ENCODE assay signal across 1 cellular context in the genomic region with DNA sequence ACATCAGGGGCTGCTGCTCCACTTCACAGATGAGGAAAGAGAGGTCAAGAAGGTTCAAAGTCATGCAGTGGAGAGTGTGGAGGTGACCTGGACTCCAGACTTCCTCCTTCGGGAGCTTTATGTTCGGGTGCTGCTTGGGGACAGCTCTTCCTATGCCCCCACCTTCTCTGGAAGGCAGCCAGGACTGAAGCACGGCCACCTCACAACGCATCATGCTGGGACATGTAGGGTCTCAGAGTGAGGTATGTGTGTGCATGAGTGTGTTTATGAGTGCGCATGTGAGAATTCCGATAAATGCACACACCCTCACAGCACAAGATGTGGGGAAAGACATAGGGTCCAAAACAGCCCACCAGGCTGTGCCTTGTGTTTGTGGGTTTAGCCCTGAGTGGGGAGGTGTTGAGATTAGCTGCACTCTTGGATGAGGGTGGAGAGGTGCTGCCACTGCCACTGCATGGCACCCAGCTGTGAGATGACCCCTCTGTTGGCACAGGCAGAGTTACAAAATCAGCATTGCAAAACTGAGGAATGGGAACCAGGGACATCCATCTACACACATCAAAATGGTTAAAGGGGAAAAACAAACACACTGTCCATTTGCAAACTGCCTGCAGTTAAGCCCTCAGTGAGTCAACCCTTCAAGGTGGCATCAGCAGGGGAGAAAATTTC.
TF ChIP-seq lines count a peak whose summit lies in the region.

No MANE protein-coding gene starts in this region.

TF ChIP-seq in HepG2, 621 proteins besides CTCF, POLR2A, EP300 and RAD21 (continued from another document and continues in another):
- TF ChIP-seq, protein P1, sequence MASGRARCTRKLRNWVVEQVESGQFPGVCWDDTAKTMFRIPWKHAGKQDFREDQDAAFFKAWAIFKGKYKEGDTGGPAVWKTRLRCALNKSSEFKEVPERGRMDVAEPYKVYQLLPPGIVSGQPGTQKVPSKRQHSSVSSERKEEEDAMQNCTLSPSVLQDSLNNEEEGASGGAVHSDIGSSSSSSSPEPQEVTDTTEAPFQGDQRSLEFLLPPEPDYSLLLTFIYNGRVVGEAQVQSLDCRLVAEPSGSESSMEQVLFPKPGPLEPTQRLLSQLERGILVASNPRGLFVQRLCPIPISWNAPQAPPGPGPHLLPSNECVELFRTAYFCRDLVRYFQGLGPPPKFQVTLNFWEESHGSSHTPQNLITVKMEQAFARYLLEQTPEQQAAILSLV (CRISPR knock-in tag; IDR thresholded peaks at IDR 0.05; ENCODE audit: borderline replicate concordance): no peak
- no peak for TF ChIP-seq ATF7-NPFF (CRISPR knock-in tag; IDR thresholded peaks at IDR 0.05; ENCODE audit: low read depth)
- TF ChIP-seq MXI1 (IDR thresholded peaks at IDR 0.05; ENCODE audit: borderline replicate concordance, low read depth, low read length): no peak
- peak; percentile 15; the same call in 1 of the 2 replicates for TF ChIP-seq RXRA (CRISPR knock-in tag; IDR thresholded peaks at IDR 0.05)
- TF ChIP-seq, protein P2, sequence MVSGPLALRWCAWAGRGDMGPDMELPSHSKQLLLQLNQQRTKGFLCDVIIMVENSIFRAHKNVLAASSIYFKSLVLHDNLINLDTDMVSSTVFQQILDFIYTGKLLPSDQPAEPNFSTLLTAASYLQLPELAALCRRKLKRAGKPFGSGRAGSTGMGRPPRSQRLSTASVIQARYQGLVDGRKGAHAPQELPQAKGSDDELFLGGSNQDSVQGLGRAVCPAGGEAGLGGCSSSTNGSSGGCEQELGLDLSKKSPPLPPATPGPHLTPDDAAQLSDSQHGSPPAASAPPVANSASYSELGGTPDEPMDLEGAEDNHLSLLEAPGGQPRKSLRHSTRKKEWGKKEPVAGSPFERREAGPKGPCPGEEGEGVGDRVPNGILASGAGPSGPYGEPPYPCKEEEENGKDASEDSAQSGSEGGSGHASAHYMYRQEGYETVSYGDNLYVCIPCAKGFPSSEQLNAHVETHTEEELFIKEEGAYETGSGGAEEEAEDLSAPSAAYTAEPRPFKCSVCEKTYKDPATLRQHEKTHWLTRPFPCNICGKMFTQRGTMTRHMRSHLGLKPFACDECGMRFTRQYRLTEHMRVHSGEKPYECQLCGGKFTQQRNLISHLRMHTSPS (CRISPR knock-in tag; IDR thresholded peaks at IDR 0.05; ENCODE audit: low read depth): peak; percentile 92
- TF ChIP-seq, protein P3, sequence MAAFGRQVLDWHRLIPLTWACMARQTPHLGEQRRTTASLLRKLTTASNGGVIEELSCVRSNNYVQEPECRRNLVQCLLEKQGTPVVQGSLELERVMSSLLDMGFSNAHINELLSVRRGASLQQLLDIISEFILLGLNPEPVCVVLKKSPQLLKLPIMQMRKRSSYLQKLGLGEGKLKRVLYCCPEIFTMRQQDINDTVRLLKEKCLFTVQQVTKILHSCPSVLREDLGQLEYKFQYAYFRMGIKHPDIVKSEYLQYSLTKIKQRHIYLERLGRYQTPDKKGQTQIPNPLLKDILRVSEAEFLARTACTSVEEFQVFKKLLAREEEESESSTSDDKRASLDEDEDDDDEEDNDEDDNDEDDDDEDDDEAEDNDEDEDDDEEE (CRISPR knock-in tag; IDR thresholded peaks at IDR 0.05): 0 out of 2 replicates have a peak, but pooled peaks have one; percentile 24
- no peak for TF ChIP-seq ZSCAN30 (CRISPR knock-in tag; IDR thresholded peaks at IDR 0.05)
- no peak for TF ChIP-seq NR2F2 (IDR thresholded peaks at IDR 0.05; ENCODE audit: borderline replicate concordance, low read depth)
- TF ChIP-seq, protein P4, sequence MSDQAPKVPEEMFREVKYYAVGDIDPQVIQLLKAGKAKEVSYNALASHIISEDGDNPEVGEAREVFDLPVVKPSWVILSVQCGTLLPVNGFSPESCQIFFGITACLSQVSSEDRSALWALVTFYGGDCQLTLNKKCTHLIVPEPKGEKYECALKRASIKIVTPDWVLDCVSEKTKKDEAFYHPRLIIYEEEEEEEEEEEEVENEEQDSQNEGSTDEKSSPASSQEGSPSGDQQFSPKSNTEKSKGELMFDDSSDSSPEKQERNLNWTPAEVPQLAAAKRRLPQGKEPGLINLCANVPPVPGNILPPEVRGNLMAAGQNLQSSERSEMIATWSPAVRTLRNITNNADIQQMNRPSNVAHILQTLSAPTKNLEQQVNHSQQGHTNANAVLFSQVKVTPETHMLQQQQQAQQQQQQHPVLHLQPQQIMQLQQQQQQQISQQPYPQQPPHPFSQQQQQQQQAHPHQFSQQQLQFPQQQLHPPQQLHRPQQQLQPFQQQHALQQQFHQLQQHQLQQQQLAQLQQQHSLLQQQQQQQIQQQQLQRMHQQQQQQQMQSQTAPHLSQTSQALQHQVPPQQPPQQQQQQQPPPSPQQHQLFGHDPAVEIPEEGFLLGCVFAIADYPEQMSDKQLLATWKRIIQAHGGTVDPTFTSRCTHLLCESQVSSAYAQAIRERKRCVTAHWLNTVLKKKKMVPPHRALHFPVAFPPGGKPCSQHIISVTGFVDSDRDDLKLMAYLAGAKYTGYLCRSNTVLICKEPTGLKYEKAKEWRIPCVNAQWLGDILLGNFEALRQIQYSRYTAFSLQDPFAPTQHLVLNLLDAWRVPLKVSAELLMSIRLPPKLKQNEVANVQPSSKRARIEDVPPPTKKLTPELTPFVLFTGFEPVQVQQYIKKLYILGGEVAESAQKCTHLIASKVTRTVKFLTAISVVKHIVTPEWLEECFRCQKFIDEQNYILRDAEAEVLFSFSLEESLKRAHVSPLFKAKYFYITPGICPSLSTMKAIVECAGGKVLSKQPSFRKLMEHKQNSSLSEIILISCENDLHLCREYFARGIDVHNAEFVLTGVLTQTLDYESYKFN (CRISPR knock-in tag; conservative IDR thresholded peaks at IDR 0.05): 0 out of 2 replicates have a peak, but pooled peaks have one; percentile 19
- TF ChIP-seq HDAC1 (CRISPR knock-in tag; IDR thresholded peaks at IDR 0.05): 0 out of 2 replicates have a peak, but pooled peaks have one; percentile 28
- TF ChIP-seq ZNF614 (CRISPR knock-in tag; IDR thresholded peaks at IDR 0.05; ENCODE audit: borderline replicate concordance): peak; percentile 33; the same call in 1 of the 2 replicates
- no peak for TF ChIP-seq NBN (conservative IDR thresholded peaks at IDR 0.05)
- TF ChIP-seq ZNF546 (CRISPR knock-in tag; conservative IDR thresholded peaks at IDR 0.05): no peak
- TF ChIP-seq ZNF263 (CRISPR knock-in tag; IDR thresholded peaks at IDR 0.05): no peak
- TF ChIP-seq, protein P5, sequence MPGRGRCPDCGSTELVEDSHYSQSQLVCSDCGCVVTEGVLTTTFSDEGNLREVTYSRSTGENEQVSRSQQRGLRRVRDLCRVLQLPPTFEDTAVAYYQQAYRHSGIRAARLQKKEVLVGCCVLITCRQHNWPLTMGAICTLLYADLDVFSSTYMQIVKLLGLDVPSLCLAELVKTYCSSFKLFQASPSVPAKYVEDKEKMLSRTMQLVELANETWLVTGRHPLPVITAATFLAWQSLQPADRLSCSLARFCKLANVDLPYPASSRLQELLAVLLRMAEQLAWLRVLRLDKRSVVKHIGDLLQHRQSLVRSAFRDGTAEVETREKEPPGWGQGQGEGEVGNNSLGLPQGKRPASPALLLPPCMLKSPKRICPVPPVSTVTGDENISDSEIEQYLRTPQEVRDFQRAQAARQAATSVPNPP (CRISPR knock-in tag; IDR thresholded peaks at IDR 0.05): no peak
- TF ChIP-seq, protein P6, sequence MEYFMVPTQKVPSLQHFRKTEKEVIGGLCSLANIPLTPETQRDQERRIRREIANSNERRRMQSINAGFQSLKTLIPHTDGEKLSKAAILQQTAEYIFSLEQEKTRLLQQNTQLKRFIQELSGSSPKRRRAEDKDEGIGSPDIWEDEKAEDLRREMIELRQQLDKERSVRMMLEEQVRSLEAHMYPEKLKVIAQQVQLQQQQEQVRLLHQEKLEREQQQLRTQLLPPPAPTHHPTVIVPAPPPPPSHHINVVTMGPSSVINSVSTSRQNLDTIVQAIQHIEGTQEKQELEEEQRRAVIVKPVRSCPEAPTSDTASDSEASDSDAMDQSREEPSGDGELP (IDR thresholded peaks at IDR 0.05; ENCODE audit: borderline replicate concordance, low read depth): no peak; the same call in 1 of the 2 replicates
- TF ChIP-seq FOXK1 (CRISPR knock-in tag; IDR thresholded peaks at IDR 0.05; ENCODE audit: borderline replicate concordance, low read depth): no peak
- no peak for TF ChIP-seq ZNF564 (CRISPR knock-in tag; IDR thresholded peaks at IDR 0.05)
- no peak for TF ChIP-seq ZFP36L2 (CRISPR knock-in tag; IDR thresholded peaks at IDR 0.05)
- TF ChIP-seq, protein P7, sequence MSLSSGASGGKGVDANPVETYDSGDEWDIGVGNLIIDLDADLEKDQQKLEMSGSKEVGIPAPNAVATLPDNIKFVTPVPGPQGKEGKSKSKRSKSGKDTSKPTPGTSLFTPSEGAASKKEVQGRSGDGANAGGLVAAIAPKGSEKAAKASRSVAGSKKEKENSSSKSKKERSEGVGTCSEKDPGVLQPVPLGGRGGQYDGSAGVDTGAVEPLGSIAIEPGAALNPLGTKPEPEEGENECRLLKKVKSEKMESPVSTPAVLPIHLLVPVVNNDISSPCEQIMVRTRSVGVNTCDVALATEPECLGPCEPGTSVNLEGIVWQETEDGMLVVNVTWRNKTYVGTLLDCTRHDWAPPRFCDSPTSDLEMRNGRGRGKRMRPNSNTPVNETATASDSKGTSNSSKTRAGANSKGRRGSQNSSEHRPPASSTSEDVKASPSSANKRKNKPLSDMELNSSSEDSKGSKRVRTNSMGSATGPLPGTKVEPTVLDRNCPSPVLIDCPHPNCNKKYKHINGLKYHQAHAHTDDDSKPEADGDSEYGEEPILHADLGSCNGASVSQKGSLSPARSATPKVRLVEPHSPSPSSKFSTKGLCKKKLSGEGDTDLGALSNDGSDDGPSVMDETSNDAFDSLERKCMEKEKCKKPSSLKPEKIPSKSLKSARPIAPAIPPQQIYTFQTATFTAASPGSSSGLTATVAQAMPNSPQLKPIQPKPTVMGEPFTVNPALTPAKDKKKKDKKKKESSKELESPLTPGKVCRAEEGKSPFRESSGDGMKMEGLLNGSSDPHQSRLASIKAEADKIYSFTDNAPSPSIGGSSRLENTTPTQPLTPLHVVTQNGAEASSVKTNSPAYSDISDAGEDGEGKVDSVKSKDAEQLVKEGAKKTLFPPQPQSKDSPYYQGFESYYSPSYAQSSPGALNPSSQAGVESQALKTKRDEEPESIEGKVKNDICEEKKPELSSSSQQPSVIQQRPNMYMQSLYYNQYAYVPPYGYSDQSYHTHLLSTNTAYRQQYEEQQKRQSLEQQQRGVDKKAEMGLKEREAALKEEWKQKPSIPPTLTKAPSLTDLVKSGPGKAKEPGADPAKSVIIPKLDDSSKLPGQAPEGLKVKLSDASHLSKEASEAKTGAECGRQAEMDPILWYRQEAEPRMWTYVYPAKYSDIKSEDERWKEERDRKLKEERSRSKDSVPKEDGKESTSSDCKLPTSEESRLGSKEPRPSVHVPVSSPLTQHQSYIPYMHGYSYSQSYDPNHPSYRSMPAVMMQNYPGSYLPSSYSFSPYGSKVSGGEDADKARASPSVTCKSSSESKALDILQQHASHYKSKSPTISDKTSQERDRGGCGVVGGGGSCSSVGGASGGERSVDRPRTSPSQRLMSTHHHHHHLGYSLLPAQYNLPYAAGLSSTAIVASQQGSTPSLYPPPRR (CRISPR knock-in tag; IDR thresholded peaks at IDR 0.05; ENCODE audit: borderline replicate concordance): no peak
- TF ChIP-seq CAMTA2 (CRISPR knock-in tag; IDR thresholded peaks at IDR 0.05; ENCODE audit: borderline replicate concordance): no peak
- TF ChIP-seq NRL (CRISPR knock-in tag; IDR thresholded peaks at IDR 0.05; ENCODE audit: borderline replicate concordance): no peak
- TF ChIP-seq FOSL2 (CRISPR knock-in tag; IDR thresholded peaks at IDR 0.05): peak; percentile 87
- TF ChIP-seq ZFAT (CRISPR knock-in tag; conservative IDR thresholded peaks at IDR 0.05): no peak
- TF ChIP-seq GFI1 (CRISPR knock-in tag; IDR thresholded peaks at IDR 0.05; ENCODE audit: borderline replicate concordance): no peak
- TF ChIP-seq, protein P8, sequence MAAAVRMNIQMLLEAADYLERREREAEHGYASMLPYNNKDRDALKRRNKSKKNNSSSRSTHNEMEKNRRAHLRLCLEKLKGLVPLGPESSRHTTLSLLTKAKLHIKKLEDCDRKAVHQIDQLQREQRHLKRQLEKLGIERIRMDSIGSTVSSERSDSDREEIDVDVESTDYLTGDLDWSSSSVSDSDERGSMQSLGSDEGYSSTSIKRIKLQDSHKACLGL (CRISPR knock-in tag; IDR thresholded peaks at IDR 0.05): no peak
- no peak for TF ChIP-seq ESRRA (CRISPR knock-in tag; IDR thresholded peaks at IDR 0.05; ENCODE audit: low read depth)
- no peak for TF ChIP-seq ZSCAN12 (CRISPR knock-in tag; IDR thresholded peaks at IDR 0.05)
- TF ChIP-seq, protein P9, sequence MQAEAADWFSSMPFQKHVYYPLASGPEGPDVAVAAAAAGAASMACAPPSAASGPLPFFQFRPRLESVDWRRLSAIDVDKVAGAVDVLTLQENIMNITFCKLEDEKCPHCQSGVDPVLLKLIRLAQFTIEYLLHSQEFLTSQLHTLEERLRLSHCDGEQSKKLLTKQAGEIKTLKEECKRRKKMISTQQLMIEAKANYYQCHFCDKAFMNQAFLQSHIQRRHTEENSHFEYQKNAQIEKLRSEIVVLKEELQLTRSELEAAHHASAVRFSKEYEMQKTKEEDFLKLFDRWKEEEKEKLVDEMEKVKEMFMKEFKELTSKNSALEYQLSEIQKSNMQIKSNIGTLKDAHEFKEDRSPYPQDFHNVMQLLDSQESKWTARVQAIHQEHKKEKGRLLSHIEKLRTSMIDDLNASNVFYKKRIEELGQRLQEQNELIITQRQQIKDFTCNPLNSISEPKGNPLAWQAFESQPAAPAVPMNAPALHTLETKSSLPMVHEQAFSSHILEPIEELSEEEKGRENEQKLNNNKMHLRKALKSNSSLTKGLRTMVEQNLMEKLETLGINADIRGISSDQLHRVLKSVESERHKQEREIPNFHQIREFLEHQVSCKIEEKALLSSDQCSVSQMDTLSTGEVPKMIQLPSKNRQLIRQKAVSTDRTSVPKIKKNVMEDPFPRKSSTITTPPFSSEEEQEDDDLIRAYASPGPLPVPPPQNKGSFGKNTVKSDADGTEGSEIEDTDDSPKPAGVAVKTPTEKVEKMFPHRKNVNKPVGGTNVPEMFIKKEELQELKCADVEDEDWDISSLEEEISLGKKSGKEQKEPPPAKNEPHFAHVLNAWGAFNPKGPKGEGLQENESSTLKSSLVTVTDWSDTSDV (CRISPR knock-in tag; IDR thresholded peaks at IDR 0.05): no peak
- TF ChIP-seq ZNF34 (CRISPR knock-in tag; IDR thresholded peaks at IDR 0.05; ENCODE audit: borderline replicate concordance): no peak
- no peak for TF ChIP-seq ZNF333 (CRISPR knock-in tag; IDR thresholded peaks at IDR 0.05; ENCODE audit: borderline replicate concordance)
- TF ChIP-seq CCAR2 (optimal IDR thresholded peaks at IDR 0.05; ENCODE audit: low read depth, low read length): no peak
- TF ChIP-seq, protein P10, sequence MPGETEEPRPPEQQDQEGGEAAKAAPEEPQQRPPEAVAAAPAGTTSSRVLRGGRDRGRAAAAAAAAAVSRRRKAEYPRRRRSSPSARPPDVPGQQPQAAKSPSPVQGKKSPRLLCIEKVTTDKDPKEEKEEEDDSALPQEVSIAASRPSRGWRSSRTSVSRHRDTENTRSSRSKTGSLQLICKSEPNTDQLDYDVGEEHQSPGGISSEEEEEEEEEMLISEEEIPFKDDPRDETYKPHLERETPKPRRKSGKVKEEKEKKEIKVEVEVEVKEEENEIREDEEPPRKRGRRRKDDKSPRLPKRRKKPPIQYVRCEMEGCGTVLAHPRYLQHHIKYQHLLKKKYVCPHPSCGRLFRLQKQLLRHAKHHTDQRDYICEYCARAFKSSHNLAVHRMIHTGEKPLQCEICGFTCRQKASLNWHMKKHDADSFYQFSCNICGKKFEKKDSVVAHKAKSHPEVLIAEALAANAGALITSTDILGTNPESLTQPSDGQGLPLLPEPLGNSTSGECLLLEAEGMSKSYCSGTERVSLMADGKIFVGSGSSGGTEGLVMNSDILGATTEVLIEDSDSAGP (CRISPR knock-in tag; IDR thresholded peaks at IDR 0.05; ENCODE audit: borderline replicate concordance): no peak
- no peak for TF ChIP-seq NFE2L2 (IDR thresholded peaks at IDR 0.05; ENCODE audit: low read length)
- TF ChIP-seq ETV5 (CRISPR knock-in tag; IDR thresholded peaks at IDR 0.05; ENCODE audit: borderline replicate concordance): no peak
- peak; percentile 24 for TF ChIP-seq TEAD3 (CRISPR knock-in tag; optimal IDR thresholded peaks at IDR 0.05; ENCODE audit: borderline replicate concordance)
- no peak for TF ChIP-seq STAG1 (CRISPR knock-in tag; IDR thresholded peaks at IDR 0.05)
- TF ChIP-seq SNRNP70 (IDR thresholded peaks at IDR 0.05; ENCODE audit: low read depth, low read length): no peak
